1 cellular context compared by ENCODE assay signal in the genomic region with DNA sequence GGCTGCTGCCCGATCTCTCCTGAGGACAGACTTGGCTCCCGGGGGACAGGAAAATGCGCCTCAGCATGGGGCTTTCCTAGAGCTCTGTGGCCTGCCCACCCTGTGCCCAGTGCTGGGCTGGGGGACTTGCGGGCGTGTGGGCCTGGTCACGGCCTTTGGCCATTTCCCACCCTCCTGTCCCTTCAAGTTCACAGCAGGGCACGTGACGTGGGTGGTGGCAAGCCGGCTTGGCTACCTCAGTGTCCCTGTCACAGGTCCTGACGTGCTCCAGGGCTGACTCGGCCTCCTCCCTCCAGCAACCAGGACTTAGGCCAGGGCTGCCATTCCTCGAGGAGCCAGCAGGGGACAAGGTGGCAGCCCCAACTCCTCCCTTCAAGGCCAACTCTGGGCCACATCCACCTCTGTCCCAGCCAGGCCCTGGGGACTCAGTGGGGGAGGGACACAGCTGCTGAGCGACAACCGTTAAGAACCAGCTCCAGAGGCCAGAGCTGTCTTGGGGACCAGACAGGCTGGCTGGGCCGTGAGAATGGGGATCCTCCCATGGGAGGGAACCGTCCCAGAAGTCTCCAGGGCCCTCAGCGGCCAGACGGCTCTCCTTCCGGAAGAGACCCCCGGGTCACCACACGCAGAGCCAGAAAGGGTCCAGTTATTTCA.
A peak's percentile ranks its signal among the peaks of the same experiment; 100 is the strongest.
TF ChIP-seq lines count a peak whose summit lies in the region.

No MANE protein-coding gene starts in this region.

TF ChIP-seq in K562, 482 proteins besides CTCF, POLR2A, EP300 and RAD21 (continued from another document and continues in another):
- TF ChIP-seq, protein P1, sequence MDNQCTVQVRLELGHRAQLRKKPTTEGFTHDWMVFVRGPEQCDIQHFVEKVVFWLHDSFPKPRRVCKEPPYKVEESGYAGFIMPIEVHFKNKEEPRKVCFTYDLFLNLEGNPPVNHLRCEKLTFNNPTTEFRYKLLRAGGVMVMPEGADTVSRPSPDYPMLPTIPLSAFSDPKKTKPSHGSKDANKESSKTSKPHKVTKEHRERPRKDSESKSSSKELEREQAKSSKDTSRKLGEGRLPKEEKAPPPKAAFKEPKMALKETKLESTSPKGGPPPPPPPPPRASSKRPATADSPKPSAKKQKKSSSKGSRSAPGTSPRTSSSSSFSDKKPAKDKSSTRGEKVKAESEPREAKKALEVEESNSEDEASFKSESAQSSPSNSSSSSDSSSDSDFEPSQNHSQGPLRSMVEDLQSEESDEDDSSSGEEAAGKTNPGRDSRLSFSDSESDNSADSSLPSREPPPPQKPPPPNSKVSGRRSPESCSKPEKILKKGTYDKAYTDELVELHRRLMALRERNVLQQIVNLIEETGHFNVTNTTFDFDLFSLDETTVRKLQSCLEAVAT (IDR thresholded peaks at IDR 0.05) = peak; percentile 14 to 72; a peak in 1 of 4 replicates
- TF ChIP-seq ZNF717 (CRISPR knock-in tag; IDR thresholded peaks at IDR 0.05) = no peak
- TF ChIP-seq FOS (IDR thresholded peaks at IDR 0.05; ENCODE audit: extremely low read depth, insufficient read length) = no peak
- TF ChIP-seq HNRNPL (IDR thresholded peaks at IDR 0.05; ENCODE audit: low read depth, low read length) = peak; percentile 76; the same call in 1 of the 2 replicates
- no peak; the same call in 1 of the 2 replicates for TF ChIP-seq NCOA1 (IDR thresholded peaks at IDR 0.05; ENCODE audit: low read depth)
- peak; percentile 94 for TF ChIP-seq NBN (IDR thresholded peaks at IDR 0.05; ENCODE audit: low read depth)
- TF ChIP-seq PHF8 (IDR thresholded peaks at IDR 0.05; ENCODE audit: borderline replicate concordance, low read length) = peak; percentile 27; the same call in 1 of the 2 replicates
- TF ChIP-seq SMAD3 (CRISPR knock-in tag; conservative IDR thresholded peaks at IDR 0.05) = 0 out of 2 replicates have a peak, but pooled peaks have one; percentile 3
- TF ChIP-seq ZBTB17 (CRISPR knock-in tag; IDR thresholded peaks at IDR 0.05) = peak; percentile 72
- TF ChIP-seq, protein P2, sequence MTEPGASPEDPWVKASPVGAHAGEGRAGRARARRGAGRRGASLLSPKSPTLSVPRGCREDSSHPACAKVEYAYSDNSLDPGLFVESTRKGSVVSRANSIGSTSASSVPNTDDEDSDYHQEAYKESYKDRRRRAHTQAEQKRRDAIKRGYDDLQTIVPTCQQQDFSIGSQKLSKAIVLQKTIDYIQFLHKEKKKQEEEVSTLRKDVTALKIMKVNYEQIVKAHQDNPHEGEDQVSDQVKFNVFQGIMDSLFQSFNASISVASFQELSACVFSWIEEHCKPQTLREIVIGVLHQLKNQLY (CRISPR knock-in tag; conservative IDR thresholded peaks at IDR 0.05) = no peak
- TF ChIP-seq TAF15 (IDR thresholded peaks at IDR 0.05; ENCODE audit: low read depth, low read length) = no peak
- TF ChIP-seq, protein P3, sequence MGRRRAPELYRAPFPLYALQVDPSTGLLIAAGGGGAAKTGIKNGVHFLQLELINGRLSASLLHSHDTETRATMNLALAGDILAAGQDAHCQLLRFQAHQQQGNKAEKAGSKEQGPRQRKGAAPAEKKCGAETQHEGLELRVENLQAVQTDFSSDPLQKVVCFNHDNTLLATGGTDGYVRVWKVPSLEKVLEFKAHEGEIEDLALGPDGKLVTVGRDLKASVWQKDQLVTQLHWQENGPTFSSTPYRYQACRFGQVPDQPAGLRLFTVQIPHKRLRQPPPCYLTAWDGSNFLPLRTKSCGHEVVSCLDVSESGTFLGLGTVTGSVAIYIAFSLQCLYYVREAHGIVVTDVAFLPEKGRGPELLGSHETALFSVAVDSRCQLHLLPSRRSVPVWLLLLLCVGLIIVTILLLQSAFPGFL (CRISPR knock-in tag; IDR thresholded peaks at IDR 0.05) = no peak
- TF ChIP-seq, protein P4, sequence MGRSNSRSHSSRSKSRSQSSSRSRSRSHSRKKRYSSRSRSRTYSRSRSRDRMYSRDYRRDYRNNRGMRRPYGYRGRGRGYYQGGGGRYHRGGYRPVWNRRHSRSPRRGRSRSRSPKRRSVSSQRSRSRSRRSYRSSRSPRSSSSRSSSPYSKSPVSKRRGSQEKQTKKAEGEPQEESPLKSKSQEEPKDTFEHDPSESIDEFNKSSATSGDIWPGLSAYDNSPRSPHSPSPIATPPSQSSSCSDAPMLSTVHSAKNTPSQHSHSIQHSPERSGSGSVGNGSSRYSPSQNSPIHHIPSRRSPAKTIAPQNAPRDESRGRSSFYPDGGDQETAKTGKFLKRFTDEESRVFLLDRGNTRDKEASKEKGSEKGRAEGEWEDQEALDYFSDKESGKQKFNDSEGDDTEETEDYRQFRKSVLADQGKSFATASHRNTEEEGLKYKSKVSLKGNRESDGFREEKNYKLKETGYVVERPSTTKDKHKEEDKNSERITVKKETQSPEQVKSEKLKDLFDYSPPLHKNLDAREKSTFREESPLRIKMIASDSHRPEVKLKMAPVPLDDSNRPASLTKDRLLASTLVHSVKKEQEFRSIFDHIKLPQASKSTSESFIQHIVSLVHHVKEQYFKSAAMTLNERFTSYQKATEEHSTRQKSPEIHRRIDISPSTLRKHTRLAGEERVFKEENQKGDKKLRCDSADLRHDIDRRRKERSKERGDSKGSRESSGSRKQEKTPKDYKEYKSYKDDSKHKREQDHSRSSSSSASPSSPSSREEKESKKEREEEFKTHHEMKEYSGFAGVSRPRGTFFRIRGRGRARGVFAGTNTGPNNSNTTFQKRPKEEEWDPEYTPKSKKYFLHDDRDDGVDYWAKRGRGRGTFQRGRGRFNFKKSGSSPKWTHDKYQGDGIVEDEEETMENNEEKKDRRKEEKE (IDR thresholded peaks at IDR 0.05; ENCODE audit: borderline replicate concordance in 1 of 2, control insufficient read depth in 1 of 2, low read depth in 2 of 2, low read length in 1 of 2) = 0 out of 4 replicates have a peak, but pooled peaks of 1 of the 2 experiments have one; percentile 55
- TF ChIP-seq, protein P5, sequence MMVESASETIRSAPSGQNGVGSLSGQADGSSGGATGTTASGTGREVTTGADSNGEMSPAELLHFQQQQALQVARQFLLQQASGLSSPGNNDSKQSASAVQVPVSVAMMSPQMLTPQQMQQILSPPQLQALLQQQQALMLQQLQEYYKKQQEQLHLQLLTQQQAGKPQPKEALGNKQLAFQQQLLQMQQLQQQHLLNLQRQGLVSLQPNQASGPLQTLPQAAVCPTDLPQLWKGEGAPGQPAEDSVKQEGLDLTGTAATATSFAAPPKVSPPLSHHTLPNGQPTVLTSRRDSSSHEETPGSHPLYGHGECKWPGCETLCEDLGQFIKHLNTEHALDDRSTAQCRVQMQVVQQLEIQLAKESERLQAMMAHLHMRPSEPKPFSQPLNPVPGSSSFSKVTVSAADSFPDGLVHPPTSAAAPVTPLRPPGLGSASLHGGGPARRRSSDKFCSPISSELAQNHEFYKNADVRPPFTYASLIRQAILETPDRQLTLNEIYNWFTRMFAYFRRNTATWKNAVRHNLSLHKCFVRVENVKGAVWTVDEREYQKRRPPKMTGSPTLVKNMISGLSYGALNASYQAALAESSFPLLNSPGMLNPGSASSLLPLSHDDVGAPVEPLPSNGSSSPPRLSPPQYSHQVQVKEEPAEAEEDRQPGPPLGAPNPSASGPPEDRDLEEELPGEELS (CRISPR knock-in tag; IDR thresholded peaks at IDR 0.05; ENCODE audit: borderline replicate concordance) = peak; percentile 84; the same call in 1 of the 2 replicates
- TF ChIP-seq, protein P6, sequence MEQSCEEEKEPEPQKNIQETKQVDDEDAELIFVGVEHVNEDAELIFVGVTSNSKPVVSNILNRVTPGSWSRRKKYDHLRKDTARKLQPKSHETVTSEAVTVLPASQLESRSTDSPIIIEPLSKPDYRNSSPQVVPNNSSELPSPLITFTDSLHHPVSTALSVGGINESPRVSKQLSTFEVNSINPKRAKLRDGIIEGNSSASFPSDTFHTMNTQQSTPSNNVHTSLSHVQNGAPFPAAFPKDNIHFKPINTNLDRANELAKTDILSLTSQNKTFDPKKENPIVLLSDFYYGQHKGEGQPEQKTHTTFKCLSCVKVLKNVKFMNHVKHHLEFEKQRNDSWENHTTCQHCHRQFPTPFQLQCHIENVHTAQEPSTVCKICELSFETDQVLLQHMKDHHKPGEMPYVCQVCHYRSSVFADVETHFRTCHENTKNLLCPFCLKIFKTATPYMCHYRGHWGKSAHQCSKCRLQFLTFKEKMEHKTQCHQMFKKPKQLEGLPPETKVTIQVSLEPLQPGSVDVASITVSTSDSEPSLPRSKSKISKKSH (CRISPR knock-in tag; IDR thresholded peaks at IDR 0.05) = no peak
- TF ChIP-seq, protein P7, sequence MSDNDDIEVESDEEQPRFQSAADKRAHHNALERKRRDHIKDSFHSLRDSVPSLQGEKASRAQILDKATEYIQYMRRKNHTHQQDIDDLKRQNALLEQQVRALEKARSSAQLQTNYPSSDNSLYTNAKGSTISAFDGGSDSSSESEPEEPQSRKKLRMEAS (CRISPR knock-in tag; IDR thresholded peaks at IDR 0.05) = peak; percentile 83
- TF ChIP-seq HCFC1 (IDR thresholded peaks at IDR 0.05; ENCODE audit: low read depth, low read length) = peak; percentile 53
- TF ChIP-seq FIP1L1 (IDR thresholded peaks at IDR 0.05; ENCODE audit: low read depth, low read length, poor library complexity, severe bottlenecking) = peak; percentile 43
- TF ChIP-seq RBM14 (IDR thresholded peaks at IDR 0.05; ENCODE audit: borderline replicate concordance, insufficient read depth, low read depth, low read length) = no peak
- TF ChIP-seq, protein P8, sequence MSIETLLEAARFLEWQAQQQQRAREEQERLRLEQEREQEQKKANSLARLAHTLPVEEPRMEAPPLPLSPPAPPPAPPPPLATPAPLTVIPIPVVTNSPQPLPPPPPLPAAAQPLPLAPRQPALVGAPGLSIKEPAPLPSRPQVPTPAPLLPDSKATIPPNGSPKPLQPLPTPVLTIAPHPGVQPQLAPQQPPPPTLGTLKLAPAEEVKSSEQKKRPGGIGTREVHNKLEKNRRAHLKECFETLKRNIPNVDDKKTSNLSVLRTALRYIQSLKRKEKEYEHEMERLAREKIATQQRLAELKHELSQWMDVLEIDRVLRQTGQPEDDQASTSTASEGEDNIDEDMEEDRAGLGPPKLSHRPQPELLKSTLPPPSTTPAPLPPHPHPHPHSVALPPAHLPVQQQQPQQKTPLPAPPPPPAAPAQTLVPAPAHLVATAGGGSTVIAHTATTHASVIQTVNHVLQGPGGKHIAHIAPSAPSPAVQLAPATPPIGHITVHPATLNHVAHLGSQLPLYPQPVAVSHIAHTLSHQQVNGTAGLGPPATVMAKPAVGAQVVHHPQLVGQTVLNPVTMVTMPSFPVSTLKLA (conservative IDR thresholded peaks at IDR 0.05) = peak; percentile 50 to 69; a peak in 3 of 4 replicates
- TF ChIP-seq DIDO1 (tag; IDR thresholded peaks at IDR 0.05; ENCODE audit: low read depth) = no peak
- no peak for TF ChIP-seq MTF1 (CRISPR knock-in tag; IDR thresholded peaks at IDR 0.05; ENCODE audit: borderline replicate concordance)
- TF ChIP-seq CREB1 (IDR thresholded peaks at IDR 0.05) = no peak
- TF ChIP-seq CREB1 (CRISPR knock-in tag; IDR thresholded peaks at IDR 0.05) = peak; percentile 63
- no peak for TF ChIP-seq CCNT2 (IDR thresholded peaks at IDR 0.05; ENCODE audit: borderline replicate concordance, extremely low read depth, insufficient read length, low read depth, low read length)
- peak in 1 of 2 experiments; percentile 74; a peak in 1 of 4 replicates for TF ChIP-seq SRF (CRISPR knock-in tag; IDR thresholded peaks at IDR 0.05)
- no peak for TF ChIP-seq ZFP30 (CRISPR knock-in tag; IDR thresholded peaks at IDR 0.05; ENCODE audit: borderline replicate concordance)
- TF ChIP-seq ZNF354B (CRISPR knock-in tag; IDR thresholded peaks at IDR 0.05) = no peak
- no peak for TF ChIP-seq ZNF316 (IDR thresholded peaks at IDR 0.05)
- TF ChIP-seq U2AF1 (optimal IDR thresholded peaks at IDR 0.05; ENCODE audit: low read depth, low read length) = no peak
- TF ChIP-seq, protein P9, sequence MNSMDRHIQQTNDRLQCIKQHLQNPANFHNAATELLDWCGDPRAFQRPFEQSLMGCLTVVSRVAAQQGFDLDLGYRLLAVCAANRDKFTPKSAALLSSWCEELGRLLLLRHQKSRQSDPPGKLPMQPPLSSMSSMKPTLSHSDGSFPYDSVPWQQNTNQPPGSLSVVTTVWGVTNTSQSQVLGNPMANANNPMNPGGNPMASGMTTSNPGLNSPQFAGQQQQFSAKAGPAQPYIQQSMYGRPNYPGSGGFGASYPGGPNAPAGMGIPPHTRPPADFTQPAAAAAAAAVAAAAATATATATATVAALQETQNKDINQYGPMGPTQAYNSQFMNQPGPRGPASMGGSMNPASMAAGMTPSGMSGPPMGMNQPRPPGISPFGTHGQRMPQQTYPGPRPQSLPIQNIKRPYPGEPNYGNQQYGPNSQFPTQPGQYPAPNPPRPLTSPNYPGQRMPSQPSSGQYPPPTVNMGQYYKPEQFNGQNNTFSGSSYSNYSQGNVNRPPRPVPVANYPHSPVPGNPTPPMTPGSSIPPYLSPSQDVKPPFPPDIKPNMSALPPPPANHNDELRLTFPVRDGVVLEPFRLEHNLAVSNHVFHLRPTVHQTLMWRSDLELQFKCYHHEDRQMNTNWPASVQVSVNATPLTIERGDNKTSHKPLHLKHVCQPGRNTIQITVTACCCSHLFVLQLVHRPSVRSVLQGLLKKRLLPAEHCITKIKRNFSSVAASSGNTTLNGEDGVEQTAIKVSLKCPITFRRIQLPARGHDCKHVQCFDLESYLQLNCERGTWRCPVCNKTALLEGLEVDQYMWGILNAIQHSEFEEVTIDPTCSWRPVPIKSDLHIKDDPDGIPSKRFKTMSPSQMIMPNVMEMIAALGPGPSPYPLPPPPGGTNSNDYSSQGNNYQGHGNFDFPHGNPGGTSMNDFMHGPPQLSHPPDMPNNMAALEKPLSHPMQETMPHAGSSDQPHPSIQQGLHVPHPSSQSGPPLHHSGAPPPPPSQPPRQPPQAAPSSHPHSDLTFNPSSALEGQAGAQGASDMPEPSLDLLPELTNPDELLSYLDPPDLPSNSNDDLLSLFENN (IDR thresholded peaks at IDR 0.05; ENCODE audit: low read depth in 2 of 2, low read length in 2 of 2) = no peak
- no peak for TF ChIP-seq RBM15 (IDR thresholded peaks at IDR 0.05; ENCODE audit: insufficient read depth, low read length)
- TF ChIP-seq EP400 (IDR thresholded peaks at IDR 0.05) = peak; percentile 72
- TF ChIP-seq ZC3H4 (CRISPR knock-in tag; IDR thresholded peaks at IDR 0.05; ENCODE audit: borderline replicate concordance) = no peak
- TF ChIP-seq, protein P10, sequence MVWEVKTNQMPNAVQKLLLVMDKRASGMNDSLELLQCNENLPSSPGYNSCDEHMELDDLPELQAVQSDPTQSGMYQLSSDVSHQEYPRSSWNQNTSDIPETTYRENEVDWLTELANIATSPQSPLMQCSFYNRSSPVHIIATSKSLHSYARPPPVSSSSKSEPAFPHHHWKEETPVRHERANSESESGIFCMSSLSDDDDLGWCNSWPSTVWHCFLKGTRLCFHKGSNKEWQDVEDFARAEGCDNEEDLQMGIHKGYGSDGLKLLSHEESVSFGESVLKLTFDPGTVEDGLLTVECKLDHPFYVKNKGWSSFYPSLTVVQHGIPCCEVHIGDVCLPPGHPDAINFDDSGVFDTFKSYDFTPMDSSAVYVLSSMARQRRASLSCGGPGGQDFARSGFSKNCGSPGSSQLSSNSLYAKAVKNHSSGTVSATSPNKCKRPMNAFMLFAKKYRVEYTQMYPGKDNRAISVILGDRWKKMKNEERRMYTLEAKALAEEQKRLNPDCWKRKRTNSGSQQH (CRISPR knock-in tag; IDR thresholded peaks at IDR 0.05) = no peak
- no peak for TF ChIP-seq FOXA1 (IDR thresholded peaks at IDR 0.05; ENCODE audit: borderline replicate concordance)
